Comparison of ENCODE assay signal across 28 cellular contexts in the genomic region with DNA sequence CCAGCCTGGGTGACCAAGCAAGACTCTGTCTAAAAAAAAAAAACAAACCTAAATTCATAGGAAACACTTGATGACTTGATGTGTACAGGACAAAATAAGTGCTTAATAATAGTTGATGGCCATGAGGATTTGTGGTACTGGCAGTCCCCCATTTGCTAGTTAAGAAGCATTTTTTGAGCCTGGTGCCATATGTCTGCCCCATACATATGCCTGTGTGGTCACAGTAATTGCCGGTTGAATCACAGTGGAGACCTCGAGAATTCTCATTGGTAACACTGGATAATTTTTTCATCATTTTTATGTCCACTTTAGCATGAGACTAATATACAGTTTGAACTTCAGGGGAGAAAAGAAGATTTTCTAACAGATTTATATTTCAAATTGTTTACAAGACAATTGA.
"Had no signal": no experiment of that assay in that cellular context is flagged by ENCODE, and none has a peak within 500 bp of the region (broad histone marks: within the 10 kb centered on the region; RNA-seq: fewer than 3 reads in every experiment).

No MANE protein-coding gene starts in this region.

- H3K9me3 ChIP-seq: gastrocnemius medialis, pancreas, prostate gland, sigmoid colon, suprapubic skin, tibial artery had no signal

- H3K4me3 Mint-ChIP-seq: activated CD4-positive, alpha-beta memory T cell treated with anti-CD3 and anti-CD28 coated beads, Interleukin-2, amount 10 ng/mL, durations not matched to agents 7 days and 5 days; activated CD4-positive, alpha-beta T cell treated with anti-CD3 and anti-CD28 coated beads, Interleukin-2, amount 10 ng/mL, durations not matched to agents 7 days and 5 days; activated naive CD4-positive, alpha-beta T cell treated with anti-CD3 and anti-CD28 coated beads, Interleukin-2, amount 50 U/mL, for 24 hours; activated naive CD8-positive, alpha-beta T cell treated with anti-CD3 and anti-CD28 coated beads, Interleukin-2, amount 50 U/mL, for 24 hours; activated T-cell treated with anti-CD3 and anti-CD28 coated beads, Interleukin-2, amount 50 U/mL, for 4 hours; activated T-helper 17 cell treated with anti-CD3 and anti-CD28 coated beads, Interleukin-2, amount 50 U/mL, for 72 hours; effector memory CD8-positive, alpha-beta T cell; nephron progenitor cell; stimulated activated naive B cell treated with anti-CD40 and anti-IgM and Interleukin-4, amounts not matched to agents 10 μg/mL and 1 μg/mL and 100 μg/mL, for 72 hours had no signal

- H2AFZ ChIP-seq: hepatocyte had no signal

- H3K4me2 ChIP-seq: hepatocyte had no signal

- H3K4me1 ChIP-seq: prostate gland had no signal

- DNase-seq: activated CD4-positive, alpha-beta memory T cell treated with anti-CD3 and anti-CD28 coated beads, Interleukin-2, amount 10 ng/mL, durations not matched to agents 7 days and 5 days; activated CD4-positive, alpha-beta T cell treated with anti-CD3 and anti-CD28 coated beads for 1 hour; activated CD4-positive, alpha-beta T cell treated with anti-CD3 and anti-CD28 coated beads, Interleukin-2, amount 10 ng/mL, durations not matched to agents 7 days and 5 days; activated naive CD8-positive, alpha-beta T cell treated with anti-CD3 and anti-CD28 coated beads, Interleukin-2, amount 50 U/mL, for 24 hours; activated T-cell treated with anti-CD3 and anti-CD28 coated beads, Interleukin-2, amount 50 U/mL, for 4 hours; amygdala; caudate nucleus; cortex of kidney; effector memory CD8-positive, alpha-beta T cell; erythroblast; gastrocnemius medialis; left cardiac atrium; left ventricle myocardium superior; naive B cell; nephron progenitor cell; pancreas; retina; sigmoid colon; stimulated activated CD4-positive, alpha-beta T cell treated with anti-CD3 and anti-CD28 coated beads, Interleukin-15, amount 100 ng/mL, for 24 hours; stimulated activated CD4-positive, alpha-beta T cell treated with anti-CD3 and anti-CD28 coated beads, Interleukin-2, amount 100 ng/mL, for 24 hours; stimulated activated naive B cell treated with anti-CD40 and anti-IgM and Interleukin-4, amounts not matched to agents 10 μg/mL and 1 μg/mL and 100 μg/mL, for 72 hours; tibial artery; WERI-Rb-1 had no signal

- H3K27ac Mint-ChIP-seq: activated CD4-positive, alpha-beta memory T cell treated with anti-CD3 and anti-CD28 coated beads, Interleukin-2, amount 10 ng/mL, durations not matched to agents 7 days and 5 days; activated CD4-positive, alpha-beta T cell treated with anti-CD3 and anti-CD28 coated beads, Interleukin-2, amount 10 ng/mL, durations not matched to agents 7 days and 5 days; activated naive CD4-positive, alpha-beta T cell treated with anti-CD3 and anti-CD28 coated beads, Interleukin-2, amount 50 U/mL, for 24 hours; activated naive CD8-positive, alpha-beta T cell treated with anti-CD3 and anti-CD28 coated beads, Interleukin-2, amount 50 U/mL, for 24 hours; activated T-helper 17 cell treated with anti-CD3 and anti-CD28 coated beads, Interleukin-2, amount 50 U/mL, for 72 hours; effector memory CD8-positive, alpha-beta T cell; nephron progenitor cell; stimulated activated naive B cell treated with anti-CD40 and anti-IgM and Interleukin-4, amounts not matched to agents 10 μg/mL and 1 μg/mL and 100 μg/mL, for 72 hours had no signal

- ATAC-seq: activated naive CD8-positive, alpha-beta T cell treated with anti-CD3 and anti-CD28 coated beads, Interleukin-2, amount 50 U/mL, for 24 hours; activated T-cell treated with anti-CD3 and anti-CD28 coated beads, Interleukin-2, amount 50 U/mL, for 4 hours; activated T-helper 17 cell treated with anti-CD3 and anti-CD28 coated beads, Interleukin-2, amount 50 U/mL, for 72 hours; effector memory CD8-positive, alpha-beta T cell; gastrocnemius medialis; left cardiac atrium; left ventricle myocardium superior; pancreas; stimulated activated naive B cell treated with anti-CD40 and anti-IgM and Interleukin-4, amounts not matched to agents 10 μg/mL and 1 μg/mL and 100 μg/mL, for 72 hours had no signal

- H3K36me3 ChIP-seq: gastrocnemius medialis, pancreas, prostate gland, sigmoid colon, suprapubic skin, tibial artery had no signal

- H3K4me3 ChIP-seq: gastrocnemius medialis, hepatocyte, pancreas, prostate gland, sigmoid colon, suprapubic skin, tibial artery had no signal

- H3K27me3 Mint-ChIP-seq: activated CD4-positive, alpha-beta memory T cell treated with anti-CD3 and anti-CD28 coated beads, Interleukin-2, amount 10 ng/mL, durations not matched to agents 7 days and 5 days; activated CD4-positive, alpha-beta T cell treated with anti-CD3 and anti-CD28 coated beads, Interleukin-2, amount 10 ng/mL, durations not matched to agents 7 days and 5 days; activated naive CD4-positive, alpha-beta T cell treated with anti-CD3 and anti-CD28 coated beads, Interleukin-2, amount 50 U/mL, for 24 hours; activated naive CD8-positive, alpha-beta T cell treated with anti-CD3 and anti-CD28 coated beads, Interleukin-2, amount 50 U/mL, for 24 hours; activated T-helper 17 cell treated with anti-CD3 and anti-CD28 coated beads, Interleukin-2, amount 50 U/mL, for 72 hours; effector memory CD8-positive, alpha-beta T cell; naive B cell; stimulated activated naive B cell treated with anti-CD40 and anti-IgM and Interleukin-4, amounts not matched to agents 10 μg/mL and 1 μg/mL and 100 μg/mL, for 72 hours had no signal

- H3K27ac ChIP-seq: gastrocnemius medialis, hepatocyte, pancreas, prostate gland, suprapubic skin, tibial artery, WERI-Rb-1 had no signal

- H3K9me3 Mint-ChIP-seq: activated CD4-positive, alpha-beta memory T cell treated with anti-CD3 and anti-CD28 coated beads, Interleukin-2, amount 10 ng/mL, durations not matched to agents 7 days and 5 days; activated CD4-positive, alpha-beta T cell treated with anti-CD3 and anti-CD28 coated beads, Interleukin-2, amount 10 ng/mL, durations not matched to agents 7 days and 5 days; activated naive CD4-positive, alpha-beta T cell treated with anti-CD3 and anti-CD28 coated beads, Interleukin-2, amount 50 U/mL, for 24 hours; activated naive CD8-positive, alpha-beta T cell treated with anti-CD3 and anti-CD28 coated beads, Interleukin-2, amount 50 U/mL, for 24 hours; activated T-cell treated with anti-CD3 and anti-CD28 coated beads, Interleukin-2, amount 50 U/mL, for 4 hours; effector memory CD8-positive, alpha-beta T cell had no signal

- H3K27me3 ChIP-seq: gastrocnemius medialis, hepatocyte, pancreas, sigmoid colon, suprapubic skin, tibial artery had no signal
